Comparison of ENCODE assay signal across 19 cellular contexts in the genomic region with DNA sequence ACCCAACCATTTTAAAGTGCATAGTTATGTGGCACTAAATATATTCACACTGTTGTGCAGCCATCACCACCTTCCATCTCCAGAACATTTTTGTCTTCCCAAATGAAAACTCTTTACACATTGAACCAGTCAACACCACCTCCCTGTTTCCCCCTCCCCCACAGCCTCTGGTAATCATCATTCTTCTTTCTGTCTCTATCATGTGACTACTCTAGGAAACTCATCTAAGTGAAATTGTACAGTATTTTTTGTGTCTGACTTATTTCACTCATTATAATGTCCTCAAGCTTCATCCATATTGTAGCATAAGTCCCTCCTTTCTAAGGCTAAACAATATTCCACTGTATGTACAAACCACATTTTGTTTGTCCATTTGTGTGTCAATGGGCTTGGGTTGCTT.
DNase-seq lines count a peak whose midpoint lies in the region; ATAC-seq, FAIRE-seq and TF ChIP-seq lines count a peak whose summit lies in the region.
"Had no signal": no experiment of that assay in that cellular context is flagged by ENCODE, and none has a peak within 500 bp of the region (broad histone marks: within the 10 kb centered on the region; RNA-seq: fewer than 3 reads in every experiment).

No MANE protein-coding gene starts in this region.

- no peaks in the 10 kb centered on the region for H3K27me3 ChIP-seq in astrocyte (ENCODE audit: insufficient read depth, low read length)

- peaks cover 18% of the 10 kb centered on the region for H3K36me3 Mint-ChIP-seq in activated naive CD8-positive, alpha-beta T cell treated with anti-CD3 and anti-CD28 coated beads, Interleukin-2, amount 50 U/mL, for 24 hours (ENCODE audit: low read depth)
- H3K36me3 Mint-ChIP-seq in activated naive CD8-positive, alpha-beta T cell treated with anti-CD3 and anti-CD28 coated beads for 36 hours = peaks cover 14% of the 10 kb centered on the region
- peaks cover 10% of the 10 kb centered on the region for H3K36me3 Mint-ChIP-seq in astrocyte (ENCODE audit: low read depth, unreplicated experiment)
- peaks cover 29% of the 10 kb centered on the region for H3K36me3 Mint-ChIP-seq in activated CD8-positive, alpha-beta memory T cell treated with anti-CD3 and anti-CD28 coated beads, Interleukin-2, amount 10 ng/mL, durations not matched to agents 7 days and 5 days

- peaks cover 63% of the 10 kb centered on the region for H3K4me1 Mint-ChIP-seq in activated naive CD8-positive, alpha-beta T cell treated with anti-CD3 and anti-CD28 coated beads, Interleukin-2, amount 50 U/mL, for 24 hours
- peaks cover 51% of the 10 kb centered on the region for H3K4me1 Mint-ChIP-seq in activated naive CD8-positive, alpha-beta T cell treated with anti-CD3 and anti-CD28 coated beads for 36 hours
- H3K4me1 Mint-ChIP-seq in astrocyte (ENCODE audit: low read depth, unreplicated experiment) = peaks cover 11% of the 10 kb centered on the region
- no peaks in the 10 kb centered on the region for H3K4me1 Mint-ChIP-seq in activated CD8-positive, alpha-beta memory T cell treated with anti-CD3 and anti-CD28 coated beads, Interleukin-2, amount 10 ng/mL, durations not matched to agents 7 days and 5 days

- no peak for TF ChIP-seq CTCF in astrocyte (IDR thresholded peaks at IDR 0.05; ENCODE audit: insufficient read depth, low read depth, low read length)

- peaks cover 6% of the 10 kb centered on the region for H3K4me1 ChIP-seq in astrocyte (ENCODE audit: insufficient read depth, low read length)
- H3K4me1 ChIP-seq: HAP-1 had no signal

- no peak overlapping the region for H3K4me3 Mint-ChIP-seq in activated naive CD8-positive, alpha-beta T cell treated with anti-CD3 and anti-CD28 coated beads, Interleukin-2, amount 50 U/mL, for 24 hours
- no peak overlapping the region for H3K4me3 Mint-ChIP-seq in activated naive CD8-positive, alpha-beta T cell treated with anti-CD3 and anti-CD28 coated beads for 36 hours
- no peak overlapping the region for H3K4me3 Mint-ChIP-seq in astrocyte (ENCODE audit: unreplicated experiment)
- H3K4me3 Mint-ChIP-seq in activated CD8-positive, alpha-beta memory T cell treated with anti-CD3 and anti-CD28 coated beads, Interleukin-2, amount 10 ng/mL, durations not matched to agents 7 days and 5 days = no peak overlapping the region

- CTCF ChIA-PET in activated CD8-positive, alpha-beta memory T cell treated with anti-CD3 and anti-CD28 coated beads, Interleukin-2, amount 10 ng/mL, durations not matched to agents 7 days and 5 days (lab: Charles Lee) = no interaction called here

- H3K27me3 Mint-ChIP-seq in activated naive CD8-positive, alpha-beta T cell treated with anti-CD3 and anti-CD28 coated beads, Interleukin-2, amount 50 U/mL, for 24 hours = no peaks in the 10 kb centered on the region
- no peaks in the 10 kb centered on the region for H3K27me3 Mint-ChIP-seq in activated naive CD8-positive, alpha-beta T cell treated with anti-CD3 and anti-CD28 coated beads for 36 hours
- no peaks in the 10 kb centered on the region for H3K27me3 Mint-ChIP-seq in astrocyte (ENCODE audit: low read depth, unreplicated experiment)
- H3K27me3 Mint-ChIP-seq in activated CD8-positive, alpha-beta memory T cell treated with anti-CD3 and anti-CD28 coated beads, Interleukin-2, amount 10 ng/mL, durations not matched to agents 7 days and 5 days = no peaks in the 10 kb centered on the region

- no peak overlapping the region for H3K4me3 ChIP-seq in astrocyte (ENCODE audit: insufficient read depth, low read depth, low read length)
- H3K4me3 ChIP-seq: HAP-1 had no signal

- H3K79me2 ChIP-seq in astrocyte (ENCODE audit: insufficient read depth, low read length) = peaks cover 3% of the 10 kb centered on the region

- H3K9me3 ChIP-seq in KOPT-K1 (ENCODE audit: insufficient read depth, low read length, poor library complexity, severe bottlenecking) (no peaks in the 10 kb centered on the region), astrocyte (ENCODE audit: insufficient read depth, low read depth, low read length) (no peaks in the 10 kb centered on the region)
- H3K9me3 ChIP-seq: HAP-1 had no signal

- H3K9me3 Mint-ChIP-seq in activated naive CD8-positive, alpha-beta T cell treated with anti-CD3 and anti-CD28 coated beads, Interleukin-2, amount 50 U/mL, for 24 hours = peaks cover 13% of the 10 kb centered on the region
- no peaks in the 10 kb centered on the region for H3K9me3 Mint-ChIP-seq in activated naive CD8-positive, alpha-beta T cell treated with anti-CD3 and anti-CD28 coated beads for 36 hours
- H3K9me3 Mint-ChIP-seq in astrocyte (ENCODE audit: unreplicated experiment) = no peaks in the 10 kb centered on the region
- H3K9me3 Mint-ChIP-seq in activated CD8-positive, alpha-beta memory T cell treated with anti-CD3 and anti-CD28 coated beads, Interleukin-2, amount 10 ng/mL, durations not matched to agents 7 days and 5 days (ENCODE audit: low read depth) = peaks cover 5% of the 10 kb centered on the region

- H3K4me2 ChIP-seq in astrocyte (ENCODE audit: low read length) = no peak overlapping the region

- H2AFZ ChIP-seq in astrocyte (ENCODE audit: low read depth, low read length) = no peak overlapping the region

- H4K20me1 ChIP-seq in astrocyte (ENCODE audit: insufficient read depth, low read length) = no peaks in the 10 kb centered on the region

- no peak for ATAC-seq in activated naive CD8-positive, alpha-beta T cell treated with anti-CD3 and anti-CD28 coated beads, Interleukin-2, amount 50 U/mL, for 24 hours
- ATAC-seq in activated CD8-positive, alpha-beta memory T cell treated with anti-CD3 and anti-CD28 coated beads, Interleukin-2, amount 10 ng/mL, durations not matched to agents 7 days and 5 days = no peak
- ATAC-seq: HepG2 had no signal

- H3K9ac ChIP-seq in astrocyte (ENCODE audit: low read length) = no peak overlapping the region

- no peak for FAIRE-seq in astrocyte (lab: Jason Lieb, UNC)
- FAIRE-seq: G401.6, GM12891, GM19239, H1, HepG2, HTR-8/SVneo had no signal

- no peak for DNase-seq in activated naive CD8-positive, alpha-beta T cell treated with anti-CD3 and anti-CD28 coated beads, Interleukin-2, amount 50 U/mL, for 24 hours
- no peak for DNase-seq in activated naive CD8-positive, alpha-beta T cell treated with anti-CD3 and anti-CD28 coated beads for 36 hours
- DNase-seq in astrocyte (ENCODE audit: low read depth) = no peak
- no peak for DNase-seq in stimulated activated CD4-positive, alpha-beta T cell treated with anti-CD3 and anti-CD28 coated beads, Interleukin-2, amount 100 ng/mL, for 48 hours
- no peak for DNase-seq in NCI-H345 (lab: John Stamatoyannopoulos, UW)
- no peak for DNase-seq in activated CD8-positive, alpha-beta memory T cell treated with anti-CD3 and anti-CD28 coated beads, Interleukin-2, amount 10 ng/mL, durations not matched to agents 7 days and 5 days
- DNase-seq: 8988T, AML-193, C1 segment of cervical spinal cord, DMS79, EL had no signal

- H3K27ac Mint-ChIP-seq in activated naive CD8-positive, alpha-beta T cell treated with anti-CD3 and anti-CD28 coated beads, Interleukin-2, amount 50 U/mL, for 24 hours = peak overlapping the region; percentile 17
- no peak overlapping the region for H3K27ac Mint-ChIP-seq in activated naive CD8-positive, alpha-beta T cell treated with anti-CD3 and anti-CD28 coated beads for 36 hours
- H3K27ac Mint-ChIP-seq in astrocyte (ENCODE audit: unreplicated experiment) = peak overlapping the region; percentile 2
- no peak overlapping the region for H3K27ac Mint-ChIP-seq in activated CD8-positive, alpha-beta memory T cell treated with anti-CD3 and anti-CD28 coated beads, Interleukin-2, amount 10 ng/mL, durations not matched to agents 7 days and 5 days

- H3K27ac ChIP-seq in KOPT-K1 (ENCODE audit: low read depth, low read length, poor library complexity, severe bottlenecking) = peak overlapping the region; percentile 75
- no peak overlapping the region for H3K27ac ChIP-seq in astrocyte (ENCODE audit: low read depth, low read length)

- peaks cover 74% of the 10 kb centered on the region for H3K36me3 ChIP-seq in KOPT-K1 (ENCODE audit: insufficient read depth, low read length)
- no peaks in the 10 kb centered on the region for H3K36me3 ChIP-seq in astrocyte (ENCODE audit: insufficient read depth, low read length)
- H3K36me3 ChIP-seq: HAP-1 had no signal

Comparison
In these comparisons a context has a peak if more than half of its experiments do, and no peak if none do; other contexts are left out.
1. H3K27ac Mint-ChIP-seq: peak in activated naive CD8-positive, alpha-beta T cell treated with anti-CD3 and anti-CD28 coated beads, Interleukin-2, amount 50 U/mL, for 24 hours (single experiment) and astrocyte (single experiment); none in activated naive CD8-positive, alpha-beta T cell treated with anti-CD3 and anti-CD28 coated beads for 36 hours (single experiment) and activated CD8-positive, alpha-beta memory T cell treated with anti-CD3 and anti-CD28 coated beads, Interleukin-2, amount 10 ng/mL, durations not matched to agents 7 days and 5 days (single experiment).